Comparison of ENCODE assay signal across 8 cellular contexts in the genomic region with DNA sequence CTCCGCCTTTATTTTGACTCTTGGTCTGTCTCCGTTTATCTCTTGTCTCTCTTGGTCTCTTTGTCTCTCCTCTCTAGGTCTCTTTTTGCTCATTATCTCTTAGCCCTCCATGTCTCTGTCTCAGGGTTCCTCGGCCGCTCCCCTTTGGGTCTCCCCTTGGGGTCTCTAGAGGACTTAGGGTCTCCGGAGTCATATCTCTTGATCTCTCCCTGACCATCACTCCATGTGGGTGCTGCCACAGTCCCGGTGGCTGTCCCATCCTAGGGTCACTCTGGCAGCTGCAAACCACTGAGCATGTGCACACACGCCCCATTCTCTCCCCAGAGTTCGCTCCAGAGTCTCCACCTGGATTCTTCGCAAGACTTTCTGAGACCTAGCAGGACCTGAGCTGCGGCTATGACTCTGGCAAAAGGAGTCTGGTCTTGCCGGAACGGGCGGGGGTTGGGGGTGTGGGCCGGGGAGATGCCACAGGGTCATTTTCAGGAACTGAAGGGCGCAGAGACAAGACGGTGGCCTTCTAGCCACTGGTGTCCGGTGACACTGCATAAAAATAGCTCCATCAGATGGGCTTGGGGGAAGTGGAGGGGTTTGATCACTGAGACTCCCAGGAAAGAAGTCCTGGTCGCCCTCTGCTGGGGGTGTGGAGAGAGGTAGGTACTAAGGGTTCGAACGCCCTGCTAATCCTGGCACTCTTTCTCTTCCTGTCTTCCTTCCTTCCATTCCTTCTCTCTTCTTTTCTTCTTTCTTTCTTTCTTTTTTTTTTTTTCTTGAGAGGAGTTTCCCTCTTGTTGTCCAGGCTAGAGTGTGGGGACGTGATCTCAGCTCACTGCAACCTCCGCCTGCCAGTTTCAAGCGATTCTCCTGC. TPM values are rescaled to one million over a fixed set of nuclear protein-coding genes. Genes with fewer than 3 reads are reported as not detected.
DNase-seq lines count a peak whose midpoint lies in the region; ATAC-seq and TF ChIP-seq lines count a peak whose summit lies in the region.

No MANE protein-coding gene starts in this region.

- peaks cover 6 to 19% (median 12%) of the 10 kb centered on the region in 4 donors for H3K4me1 Mint-ChIP-seq in CD4-positive, alpha-beta memory T cell
- H3K4me1 Mint-ChIP-seq in T-helper 17 cell, result peaks cover 14% of the 10 kb centered on the region
- H3K4me1 Mint-ChIP-seq in immature natural killer cell, result peaks cover 19% of the 10 kb centered on the region in 2 donors

- H3K9me3 ChIP-seq in CD4-positive, alpha-beta memory T cell (ENCODE audit: control insufficient read depth in 1 of 2, low read length in 2 of 2), result no peaks in the 10 kb centered on the region
- H3K9me3 ChIP-seq in T-helper 17 cell (ENCODE audit: control insufficient read depth, low read length, poor library complexity, severe bottlenecking) (no peaks in the 10 kb centered on the region), hepatocyte (ENCODE audit: low read depth) (no peaks in the 10 kb centered on the region)

- DNase-seq in CD4-positive, alpha-beta memory T cell, result no peak
- DNase-seq in HT-29 (ENCODE audit: low spot score), result peak; percentile 40
- no peak for DNase-seq in T-helper 17 cell
- no peak for DNase-seq in immature natural killer cell
- DNase-seq in hepatocyte (ENCODE audit: low spot score), result no peak
- DNase-seq in activated CD4-positive, alpha-beta T cell treated with anti-CD3 and anti-CD28 coated beads, Interleukin-2, amount 50 U/mL, for 48 hours, result no peak
- no peak for DNase-seq in activated T-cell treated with anti-CD3 and anti-CD28 coated beads, Interleukin-2, amount 50 U/mL, for 48 hours
- DNase-seq in COLO668 (lab: John Stamatoyannopoulos, UW; ENCODE audit: unreplicated experiment), result no peak

- H3K4me3 ChIP-seq in CD4-positive, alpha-beta memory T cell (ENCODE audit: low read length in 2 of 2), result no peak overlapping the region
- no peak overlapping the region for H3K4me3 ChIP-seq in hepatocyte

- ATAC-seq in T-helper 17 cell, result no peak

- H3K4me2 ChIP-seq in hepatocyte, result no peak overlapping the region

- no peaks in the 10 kb centered on the region for H4K20me1 ChIP-seq in hepatocyte (ENCODE audit: insufficient read depth, poor library complexity, severe bottlenecking)

- peaks cover 0 to 11% (median 3%) of the 10 kb centered on the region in 8 donors for H3K9me3 Mint-ChIP-seq in CD4-positive, alpha-beta memory T cell
- H3K9me3 Mint-ChIP-seq in immature natural killer cell, result peaks cover 0 to 11% (median 0%) of the 10 kb centered on the region in 6 donors

- CTCF ChIA-PET in CD4-positive, alpha-beta memory T cell (lab: Charles Lee; ENCODE audit: partially characterized antibody), result interaction anchor here (1.0 kb wide), 1 partner anchor 9 kb away, joined by 3 read pairs; no protein-coding TSS in a partner anchor

- H3K27me3 ChIP-seq in CD4-positive, alpha-beta memory T cell (ENCODE audit: insufficient read depth, low read length), result peaks cover 9% of the 10 kb centered on the region
- peaks cover 43% of the 10 kb centered on the region for H3K27me3 ChIP-seq in hepatocyte

- H3K27ac ChIP-seq in CD4-positive, alpha-beta memory T cell (ENCODE audit: low read depth, low read length), result no peak overlapping the region
- no peak overlapping the region for H3K27ac ChIP-seq in hepatocyte

- intact Hi-C loops in CD4-positive, alpha-beta memory T cell (cut with micrococcal nuclease), result no loop called here

- TF ChIP-seq CTCF in hepatocyte (IDR thresholded peaks at IDR 0.05; ENCODE audit: poor library complexity), result no peak

- no peak overlapping the region for H3K27ac Mint-ChIP-seq in CD4-positive, alpha-beta memory T cell
- H3K27ac Mint-ChIP-seq in T-helper 17 cell (peak overlapping the region; percentile 8), immature natural killer cell (no peak overlapping the region)

- H3K79me2 ChIP-seq in hepatocyte, result no peaks in the 10 kb centered on the region

- peaks cover 41 to 45% of the 10 kb centered on the region in 2 donors for H3K27me3 Mint-ChIP-seq in CD4-positive, alpha-beta memory T cell
- H3K27me3 Mint-ChIP-seq in T-helper 17 cell (peaks cover 44% of the 10 kb centered on the region), immature natural killer cell (ENCODE audit: low read depth in 3 of 3) (peaks cover 10 to 37% (median 23%) of the 10 kb centered on the region in 3 donors)

- peak overlapping the region in 5 of 8 donors; percentile 8 to 82 (median 60) for H3K4me3 Mint-ChIP-seq in CD4-positive, alpha-beta memory T cell
- H3K4me3 Mint-ChIP-seq in T-helper 17 cell, result peak overlapping the region; percentile 80
- H3K4me3 Mint-ChIP-seq in immature natural killer cell, result peak overlapping the region; percentile 5 to 80 (median 56)

- no peak overlapping the region for H2AFZ ChIP-seq in hepatocyte

- no peaks in the 10 kb centered on the region for H3K36me3 ChIP-seq in CD4-positive, alpha-beta memory T cell (ENCODE audit: insufficient read depth, low read length)
- no peaks in the 10 kb centered on the region for H3K36me3 ChIP-seq in hepatocyte (replicated peaks; ENCODE audit: insufficient read depth, low read depth)

- H3K36me3 Mint-ChIP-seq in CD4-positive, alpha-beta memory T cell, result no peaks in the 10 kb centered on the region
- H3K36me3 Mint-ChIP-seq in T-helper 17 cell (ENCODE audit: low read depth) (peaks cover 5% of the 10 kb centered on the region), immature natural killer cell (peaks cover 0 to 10% (median 9%) of the 10 kb centered on the region in 3 donors)

- 75% methylated on average over 22 of the region's 23 CpGs for WGBS in hepatocyte (ENCODE audit: low lambda C conversion rate, missing lambda C conversion rate)

- H3K4me1 ChIP-seq in CD4-positive, alpha-beta memory T cell (ENCODE audit: insufficient read depth, low read length), result no peaks in the 10 kb centered on the region
- H3K4me1 ChIP-seq in hepatocyte (ENCODE audit: insufficient read depth), result no peaks in the 10 kb centered on the region

- POLR2A ChIA-PET in CD4-positive, alpha-beta memory T cell (lab: Charles Lee; ENCODE audit: partially characterized antibody), result no interaction called here

- H3K9me2 ChIP-seq in hepatocyte (replicated peaks; ENCODE audit: insufficient read depth), result no peaks in the 10 kb centered on the region

RNA-seq across cellular contexts. Expression of a gene that starts 1.2 kb away (rescaled TPM):
- not detected for total RNA-seq in CD4-positive, alpha-beta memory T cell
- not detected for polyA plus RNA-seq in CD4-positive, alpha-beta memory T cell
- not detected in 2 replicates for total RNA-seq in HT-29 (2014; rRNA removed; shearing (Covaris generic))
- total RNA-seq in T-helper 17 cell (not detected), hepatocyte (not detected in 2 replicates)
- polyA plus RNA-seq in immature natural killer cell (not detected), hepatocyte (not detected in 2 replicates)

RNA-seq across cellular contexts. Expression of a gene that starts 9.1 kb away (rescaled TPM):
- not detected for total RNA-seq in CD4-positive, alpha-beta memory T cell
- polyA plus RNA-seq in CD4-positive, alpha-beta memory T cell, result not detected
- total RNA-seq in HT-29 (2014; rRNA removed; shearing (Covaris generic)), result 0.29 TPM in 1 of 2 replicates, not detected in the other
- not detected for total RNA-seq in T-helper 17 cell
- polyA plus RNA-seq in immature natural killer cell, result not detected
- total RNA-seq in hepatocyte, result 2.9 and 3.4 TPM in 2 replicates
- polyA plus RNA-seq in hepatocyte, result 6.9 and 11.5 TPM in 2 replicates

RNA-seq across cellular contexts. Expression of a gene that starts 11.5 kb away (rescaled TPM):
- 100 to 1,000 TPM; 675 to 689 TPM for total RNA-seq in CD4-positive, alpha-beta memory T cell
- polyA plus RNA-seq in CD4-positive, alpha-beta memory T cell, result 10 to 100 TPM; 31.5 to 55.2 TPM
- total RNA-seq in HT-29 (2014; rRNA removed; shearing (Covaris generic)), result 994 and 1,107 TPM in 2 replicates
- total RNA-seq in T-helper 17 cell (100 to 1,000 TPM; 352 to 394 TPM), hepatocyte (164 and 190 TPM in 2 replicates)
- polyA plus RNA-seq in immature natural killer cell (10 to 100 TPM; 42.6 to 84.4 (median 48.8) TPM), hepatocyte (248 and 294 TPM in 2 replicates)

RNA-seq across cellular contexts. Expression of a gene that starts 16.2 kb away (rescaled TPM):
- not detected for total RNA-seq in CD4-positive, alpha-beta memory T cell
- not detected for polyA plus RNA-seq in CD4-positive, alpha-beta memory T cell
- not detected in 2 replicates for total RNA-seq in HT-29 (2014; rRNA removed; shearing (Covaris generic))
- total RNA-seq in T-helper 17 cell (not detected), hepatocyte (0.76 TPM in 1 of 2 replicates, not detected in the other)
- polyA plus RNA-seq in immature natural killer cell (not detected), hepatocyte (1.6 and 4.1 TPM in 2 replicates)

RNA-seq across cellular contexts. Expression of a gene that starts 24.8 kb away (rescaled TPM):
- total RNA-seq in CD4-positive, alpha-beta memory T cell, result not detected
- polyA plus RNA-seq in CD4-positive, alpha-beta memory T cell, result not detected
- total RNA-seq in HT-29 (2014; rRNA removed; shearing (Covaris generic)), result not detected in 2 replicates
- total RNA-seq in T-helper 17 cell (not detected), hepatocyte (0.50 TPM in 1 of 2 replicates, not detected in the other)
- polyA plus RNA-seq in immature natural killer cell (not detected), hepatocyte (0.53 TPM in 1 of 2 replicates, not detected in the other)
